In genomic region chr5:90786756-90787155, GRCh38 we compare ENCODE assay signal across 21 cellular contexts.
"Had no signal": no experiment of that assay in that cellular context is flagged by ENCODE, and none has a peak within 500 bp of the region (broad histone marks: within the 10 kb centered on the region; RNA-seq: fewer than 3 reads in every experiment).

No MANE protein-coding gene starts in this region.

- FAIRE-seq: colon, keratinocyte had no signal

- ATAC-seq: esophagus mucosa; gastrocnemius medialis; left ventricle myocardium superior; lower lobe of right lung; natural killer cell; sciatic nerve; stimulated activated effector memory CD8-positive, alpha-beta T cell treated with anti-CD3 and anti-CD28 coated beads, Interleukin-12 subunit alpha, Interleukin-12 subunit beta, amount 100 ng/mL, for 72 hours had no signal

- H3K9ac ChIP-seq: parathyroid adenoma had no signal

- H3K4me1 ChIP-seq: gastrocnemius medialis, lower lobe of right lung, parathyroid adenoma, stomach, thyroid gland had no signal

- H3K9me3 ChIP-seq: gastrocnemius medialis, lower lobe of right lung, stomach, thyroid gland had no signal

- H3K79me2 ChIP-seq: parathyroid adenoma had no signal

- H3K27me3 ChIP-seq: dorsolateral prefrontal cortex, gastrocnemius medialis, stomach, thyroid gland had no signal

- H3K36me3 ChIP-seq: gastrocnemius medialis, lower lobe of right lung, stomach had no signal

- H2AFZ ChIP-seq: parathyroid adenoma had no signal

- DNase-seq: dorsolateral prefrontal cortex; effector CD4-positive, alpha-beta T cell; foreskin fibroblast; gastrocnemius medialis; head of caudate nucleus; left ventricle myocardium superior; lower lobe of right lung; natural killer cell; stimulated activated CD4-positive, alpha-beta T cell treated with anti-CD3 and anti-CD28 coated beads, Interleukin-2, amount 100 ng/mL, for 24 hours; stimulated activated CD4-positive, alpha-beta T cell treated with anti-CD3 and anti-CD28 coated beads, Interleukin-4, amount 100 ng/mL, for 24 hours; stimulated activated naive CD4-positive, alpha-beta T cell treated with Interleukin-2 at 50 U/mL for 16 hours; stomach; thyroid gland; trophoblast cell had no signal

- H3K4me3 ChIP-seq: dorsolateral prefrontal cortex, gastrocnemius medialis, lower lobe of right lung, stomach, thyroid gland had no signal

- H3K27ac ChIP-seq: dorsolateral prefrontal cortex, epithelial cell of prostate, gastrocnemius medialis, lower lobe of right lung, parathyroid adenoma, stomach, thyroid gland had no signal
